ENCODE assay signal across 8 cellular contexts in the genomic region with DNA sequence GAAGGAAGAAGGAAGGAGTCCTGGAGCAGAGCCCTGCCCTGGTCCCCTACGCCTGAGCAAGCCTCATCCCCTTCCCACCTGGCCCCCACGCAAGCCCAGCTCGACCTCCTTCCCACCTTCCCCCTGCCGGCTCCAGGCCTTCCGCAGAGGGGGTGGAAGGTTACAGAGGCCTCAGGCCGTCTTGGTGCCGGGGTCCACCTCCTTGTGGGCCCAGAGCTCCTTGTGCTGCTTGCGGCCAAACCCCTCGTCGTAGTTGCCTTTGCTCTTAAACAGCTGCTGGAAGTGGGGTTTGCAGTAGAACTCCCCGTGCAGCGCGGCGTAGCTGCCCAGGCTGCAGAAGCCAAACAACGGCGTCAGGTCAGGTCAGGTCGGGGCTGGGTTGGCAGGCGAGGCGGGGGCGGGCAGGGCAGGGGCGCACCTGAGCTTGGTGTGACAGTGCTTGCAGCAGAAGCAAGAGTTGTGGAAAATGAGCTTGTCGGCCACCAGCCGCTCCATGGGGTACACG. TPM values are rescaled to one million over a fixed set of nuclear protein-coding genes. Genes with fewer than 3 reads are reported as not detected.
DNase-seq lines count a peak whose midpoint lies in the region; ATAC-seq and TF ChIP-seq lines count a peak whose summit lies in the region.

No MANE protein-coding gene starts in this region.

- H3K36me3 Mint-ChIP-seq in activated naive CD8-positive, alpha-beta T cell treated with anti-CD3 and anti-CD28 coated beads, Interleukin-2, amount 10 ng/mL, durations not matched to agents 7 days and 5 days: peaks cover 37% of the 10 kb centered on the region

- BruUV-seq in PC-9 (replicated peaks; lab: Mats Ljungman, UMichigan): no TSS peak

- H3K4me1 Mint-ChIP-seq in activated naive CD8-positive, alpha-beta T cell treated with anti-CD3 and anti-CD28 coated beads, Interleukin-2, amount 10 ng/mL, durations not matched to agents 7 days and 5 days: peaks cover 47% of the 10 kb centered on the region

- no peaks in the 10 kb centered on the region for H3K27me3 ChIP-seq in left ventricle myocardium inferior (ENCODE audit: low read depth)
- H3K27me3 ChIP-seq in lung (ENCODE audit: control insufficient read depth, insufficient read depth): no peaks in the 10 kb centered on the region
- no peaks in the 10 kb centered on the region for H3K27me3 ChIP-seq in PC-9 (ENCODE audit: insufficient read depth, low read depth)

- no peak for TF ChIP-seq POLR2A in GM18505 (IDR thresholded peaks at IDR 0.05; ENCODE audit: borderline replicate concordance, extremely low read depth, insufficient read depth, insufficient read length)

- H3K27ac ChIP-seq in left ventricle myocardium inferior (replicated peaks): peak overlapping the region; percentile 82
- H3K27ac ChIP-seq in lung (ENCODE audit: low read depth in 1 of 2, low read length in 1 of 2): peak overlapping the region in 1 of 2 donors; percentile 58
- peak overlapping the region; percentile 2 for H3K27ac ChIP-seq in urinary bladder (ENCODE audit: low read depth)
- H3K27ac ChIP-seq in PC-9: no peak overlapping the region

- H3K4me3 Mint-ChIP-seq in activated naive CD8-positive, alpha-beta T cell treated with anti-CD3 and anti-CD28 coated beads, Interleukin-2, amount 10 ng/mL, durations not matched to agents 7 days and 5 days: peak overlapping the region; percentile 98

- no peak for TF ChIP-seq CTCF in left ventricle myocardium inferior (IDR thresholded peaks at IDR 0.05; ENCODE audit: borderline replicate concordance)
- no peak for TF ChIP-seq CTCF in lung (IDR thresholded peaks at IDR 0.05; ENCODE audit: control extremely low read depth, extremely low read depth)
- no peak for TF ChIP-seq CTCF in PC-9 (conservative IDR thresholded peaks at IDR 0.05)

- H3F3A ChIP-seq in PC-9 (ENCODE audit: insufficient read depth, low read depth): peaks cover 15% of the 10 kb centered on the region

- intact Hi-C loops in left ventricle myocardium inferior (cut with micrococcal nuclease): no loop called here
- intact Hi-C loops in Right ventricle myocardium superior (cut with DNase I): no loop called here
- intact Hi-C loops in PC-9 (cut with micrococcal nuclease; ENCODE audit: unreplicated experiment): loop anchor here (5.0 kb wide), 1 partner anchor 76 kb away; the partner anchor contains the start of gene MAP3K3

- 9 to 29% methylated on average over 17 to 24 of the region's 24 CpGs for WGBS in lung, 2 donors
- 56% methylated on average over 24 of the region's 24 CpGs for WGBS in urinary bladder

- no peak overlapping the region for H3K4me2 ChIP-seq in PC-9

- peak overlapping the region; percentile 99 for H3K27ac Mint-ChIP-seq in activated naive CD8-positive, alpha-beta T cell treated with anti-CD3 and anti-CD28 coated beads, Interleukin-2, amount 10 ng/mL, durations not matched to agents 7 days and 5 days

- H3K9me3 ChIP-seq in left ventricle myocardium inferior (replicated peaks) (no peaks in the 10 kb centered on the region), lung (ENCODE audit: control insufficient read depth in 2 of 2, insufficient read depth in 1 of 2, low read length in 1 of 2) (no peaks in the 10 kb centered on the region), PC-9 (ENCODE audit: insufficient read depth, low read depth) (no peaks in the 10 kb centered on the region)

- POLR2A ChIA-PET in activated naive CD8-positive, alpha-beta T cell treated with anti-CD3 and anti-CD28 coated beads, Interleukin-2, amount 10 ng/mL, durations not matched to agents 7 days and 5 days (lab: Charles Lee): interaction anchor here (0.7 to 4.4 kb wide), 26 partner anchors 10 to 809 kb away, joined by 3 to 100 read pairs (median 5); partner anchors contain the start of genes CCDC47, CEP95, DDX42 and DDX5
- POLR2A ChIA-PET in PC-9 (lab: Charles Lee; ENCODE audit: unreplicated experiment): interaction anchor here (0.6 kb wide), 1 partner anchor 122 kb away, joined by 3 read pairs; no protein-coding TSS in a partner anchor

- no peaks in the 10 kb centered on the region for H3K9me2 ChIP-seq in PC-9 (ENCODE audit: insufficient read depth)

- H2AFZ ChIP-seq in PC-9: no peak overlapping the region

- no peaks in the 10 kb centered on the region for H3K27me3 Mint-ChIP-seq in activated naive CD8-positive, alpha-beta T cell treated with anti-CD3 and anti-CD28 coated beads, Interleukin-2, amount 10 ng/mL, durations not matched to agents 7 days and 5 days

- H3K4me1 ChIP-seq in left ventricle myocardium inferior (peaks cover 41% of the 10 kb centered on the region), lung (ENCODE audit: control insufficient read depth in 2 of 2, insufficient read depth in 2 of 2, low read length in 2 of 2) (peaks cover 0 to 19% of the 10 kb centered on the region in 2 donors), urinary bladder (ENCODE audit: insufficient read depth) (peaks cover 3% of the 10 kb centered on the region), PC-9 (replicated peaks; ENCODE audit: insufficient read depth) (no peaks in the 10 kb centered on the region)

- CTCF ChIA-PET in PC-9 (lab: Charles Lee): interaction anchor here (0.7 to 0.9 kb wide), 2 partner anchors 15 to 22 kb away, joined by 3 read pairs; no protein-coding TSS in a partner anchor

- no peaks in the 10 kb centered on the region for H3K9me3 Mint-ChIP-seq in activated naive CD8-positive, alpha-beta T cell treated with anti-CD3 and anti-CD28 coated beads, Interleukin-2, amount 10 ng/mL, durations not matched to agents 7 days and 5 days

- DNase-seq in left ventricle myocardium inferior: no peak
- no peak for DNase-seq in Right ventricle myocardium superior
- peak; percentile 64 for DNase-seq in activated naive CD8-positive, alpha-beta T cell treated with anti-CD3 and anti-CD28 coated beads, Interleukin-2, amount 10 ng/mL, durations not matched to agents 7 days and 5 days
- DNase-seq in lung (ENCODE audit: low spot score): no peak
- no peak for DNase-seq in PC-9
- no peak for DNase-seq in NCI-H69 (lab: John Stamatoyannopoulos, UW)

- no peaks in the 10 kb centered on the region for H3K79me2 ChIP-seq in PC-9 (ENCODE audit: low read depth)

- no peaks in the 10 kb centered on the region for H4K20me1 ChIP-seq in PC-9 (ENCODE audit: insufficient read depth)

- ATAC-seq in Right ventricle myocardium superior (ENCODE audit: poor library complexity): no peak
- no peak for ATAC-seq in activated naive CD8-positive, alpha-beta T cell treated with anti-CD3 and anti-CD28 coated beads, Interleukin-2, amount 10 ng/mL, durations not matched to agents 7 days and 5 days (ENCODE audit: low read depth)
- ATAC-seq in lung (ENCODE audit: insufficient read depth, low FRiP score): no peak
- no peak for ATAC-seq in GM18505 (IDR thresholded peaks at IDR 0.05; ENCODE audit: unreplicated experiment)

- peaks cover 29% of the 10 kb centered on the region for H3K36me3 ChIP-seq in left ventricle myocardium inferior
- H3K36me3 ChIP-seq in lung (ENCODE audit: control insufficient read depth in 2 of 2, insufficient read depth in 2 of 2, low read length in 2 of 2): peaks cover 2 to 17% of the 10 kb centered on the region in 2 donors
- no peaks in the 10 kb centered on the region for H3K36me3 ChIP-seq in urinary bladder (ENCODE audit: insufficient read depth)
- H3K36me3 ChIP-seq in PC-9 (ENCODE audit: low read depth): no peaks in the 10 kb centered on the region

- H3K4me3 ChIP-seq in left ventricle myocardium inferior (peak overlapping the region; percentile 74), lung (peak overlapping the region; percentile 11), urinary bladder (ENCODE audit: low read depth, low read length) (peak overlapping the region; percentile 60), PC-9 (no peak overlapping the region)

RNA-seq across cellular contexts. Expression of gene LIMD2, which starts 1.5 kb away (rescaled TPM):
- 2.7 TPM for total RNA-seq in left ventricle myocardium inferior
- 2.4 TPM for total RNA-seq in Right ventricle myocardium superior
- 100 to 1,000 TPM; 452 to 453 TPM for total RNA-seq in activated naive CD8-positive, alpha-beta T cell treated with anti-CD3 and anti-CD28 coated beads, Interleukin-2, amount 10 ng/mL, durations not matched to agents 7 days and 5 days
- total RNA-seq in lung: 10 to 100 TPM; 30.1 to 30.8 TPM
- polyA plus RNA-seq in lung: 10 to 100 TPM; 26.4 to 69.5 TPM
- total RNA-seq in urinary bladder: 9.4 TPM
- 12.0 TPM for polyA plus RNA-seq in urinary bladder
- 1.6 and 2.7 TPM in 2 replicates for total RNA-seq in PC-9 (2021)

RNA-seq across cellular contexts. Expression of gene STRADA, which starts 43.2 kb away (rescaled TPM):
- total RNA-seq in left ventricle myocardium inferior (14.6 TPM), Right ventricle myocardium superior (14.7 TPM), lung (10 to 100 TPM; 33.7 to 48.8 TPM), urinary bladder (41.7 TPM), PC-9 (2021) (28.8 and 30.6 TPM in 2 replicates)
- total RNA-seq in activated naive CD8-positive, alpha-beta T cell treated with anti-CD3 and anti-CD28 coated beads, Interleukin-2, amount 10 ng/mL, durations not matched to agents 7 days and 5 days: 10 to 100 TPM; 54.0 to 61.4 TPM
- polyA plus RNA-seq in lung (10 to 100 TPM; 20.7 to 23.1 TPM), urinary bladder (24.9 TPM)

Comparison
In these comparisons a context has a peak if more than half of its experiments do, and no peak if none do; other contexts are left out.
1. RNA of gene LIMD2, which starts 1.5 kb away (total RNA-seq): 452 to 453 TPM in activated naive CD8-positive, alpha-beta T cell treated with anti-CD3 and anti-CD28 coated beads, Interleukin-2, amount 10 ng/mL, durations not matched to agents 7 days and 5 days; 30.1 to 30.8 TPM in lung, 9.4 TPM in urinary bladder (single experiment), 2.7 TPM in left ventricle myocardium inferior (single experiment), 2.4 TPM in Right ventricle myocardium superior (single experiment) and 1.6 to 2.7 TPM in PC-9; every median in the first group is over 10 times any median in the second.